Comparison of ENCODE assay signal across 17 cellular contexts in genomic region chr2:241511091-241511741, GRCh38. TPM values are rescaled to one million over a fixed set of nuclear protein-coding genes. Genes with fewer than 3 reads are reported as not detected.
DNase-seq lines count a peak whose midpoint lies in the region; ATAC-seq and TF ChIP-seq lines count a peak whose summit lies in the region.
"Had no signal": no experiment of that assay in that cellular context is flagged by ENCODE, and none has a peak within 500 bp of the region (broad histone marks: within the 10 kb centered on the region; RNA-seq: fewer than 3 reads in every experiment).

No MANE protein-coding gene starts in this region.

- H3K4me3 ChIP-seq in mammary epithelial cell (replicated peaks in 1 of 3; ENCODE audit: insufficient read depth in 1 of 3, low read depth in 2 of 3, low read length in 3 of 3) = no peak overlapping the region
- no peak overlapping the region for H3K4me3 ChIP-seq in OCI-LY3 (ENCODE audit: low read length)
- H3K4me3 ChIP-seq: MG63, Peyer's patch had no signal

- 96% methylated on average over 6 of the region's 6 CpGs for WGBS in mammary epithelial cell (ENCODE audit: low coverage, missing lambda C conversion rate)

- H3K9ac ChIP-seq in mammary epithelial cell (ENCODE audit: insufficient read depth, low read length) (no peak overlapping the region), OCI-LY3 (ENCODE audit: low read length) (no peak overlapping the region)
- H3K9ac ChIP-seq: KMS-11 had no signal

- peaks cover 13% of the 10 kb centered on the region for H3K4me1 Mint-ChIP-seq in MCF 10A (ENCODE audit: insufficient read depth, unreplicated experiment)
- H3K4me1 Mint-ChIP-seq in effector memory CD8-positive, alpha-beta T cell (ENCODE audit: low read depth in 2 of 2) = peaks cover 12 to 16% of the 10 kb centered on the region in 2 donors
- peaks cover 26% of the 10 kb centered on the region for H3K4me1 Mint-ChIP-seq in stimulated activated effector memory CD8-positive, alpha-beta T cell treated with anti-CD3 and anti-CD28 coated beads, Interleukin-12 subunit alpha, Interleukin-12 subunit beta, amount 100 ng/mL, for 72 hours
- peaks cover 26% of the 10 kb centered on the region for H3K4me1 Mint-ChIP-seq in activated CD8-positive, alpha-beta T cell treated with anti-CD3 and anti-CD28 coated beads for 36 hours (ENCODE audit: low read depth)

- H3K36me3 Mint-ChIP-seq in MCF 10A (ENCODE audit: insufficient read depth, unreplicated experiment) = peaks cover 6% of the 10 kb centered on the region
- H3K36me3 Mint-ChIP-seq in effector memory CD8-positive, alpha-beta T cell (ENCODE audit: insufficient read depth) = peaks cover 7% of the 10 kb centered on the region
- peaks cover 6% of the 10 kb centered on the region for H3K36me3 Mint-ChIP-seq in stimulated activated effector memory CD8-positive, alpha-beta T cell treated with anti-CD3 and anti-CD28 coated beads, Interleukin-12 subunit alpha, Interleukin-12 subunit beta, amount 100 ng/mL, for 72 hours
- peaks cover 4% of the 10 kb centered on the region for H3K36me3 Mint-ChIP-seq in activated CD8-positive, alpha-beta T cell treated with anti-CD3 and anti-CD28 coated beads for 36 hours (ENCODE audit: low read depth)
- H3K36me3 Mint-ChIP-seq: CD4-positive, alpha-beta memory T cell had no signal

- in situ Hi-C loops in mammary epithelial cell (cut with MboI; ENCODE audit: low sequenced_read_pairs in 2 of 2) = no loop called here

- H3K27ac ChIP-seq in mammary epithelial cell (ENCODE audit: insufficient read depth, low read depth, low read length) (no peak overlapping the region), OCI-LY3 (ENCODE audit: low read length) (no peak overlapping the region)
- H3K27ac ChIP-seq: KMS-11, Peyer's patch had no signal

- DNase-seq in MCF 10A (ENCODE audit: unreplicated experiment) (no peak), mammary epithelial cell (no peak), SW 1271 (lab: John Stamatoyannopoulos, UW) (no peak), KG1 (lab: John Stamatoyannopoulos, UW) (no peak)
- no peak for DNase-seq in effector memory CD8-positive, alpha-beta T cell
- no peak for DNase-seq in stimulated activated effector memory CD8-positive, alpha-beta T cell treated with anti-CD3 and anti-CD28 coated beads, Interleukin-12 subunit alpha, Interleukin-12 subunit beta, amount 100 ng/mL, for 72 hours (ENCODE audit: low spot score in 2 of 2)
- no peak for DNase-seq in activated CD8-positive, alpha-beta T cell treated with anti-CD3 and anti-CD28 coated beads for 36 hours
- DNase-seq: AML-193; CD4-positive, alpha-beta memory T cell; MG63; NCI-H2029; NCI-H510A; NCI-H82; Peyer's patch; SHP77 had no signal

- H3K4me2 ChIP-seq in mammary epithelial cell (ENCODE audit: insufficient read depth, low read depth, low read length) = no peak overlapping the region
- peak overlapping the region; percentile 28; the same call in 1 of the 2 replicates for H3K4me2 ChIP-seq in OCI-LY3 (ENCODE audit: low read length)
- H3K4me2 ChIP-seq: KMS-11 had no signal

- H3K27me3 Mint-ChIP-seq in MCF 10A (ENCODE audit: insufficient read depth, unreplicated experiment) = no peaks in the 10 kb centered on the region
- H3K27me3 Mint-ChIP-seq in effector memory CD8-positive, alpha-beta T cell = no peaks in the 10 kb centered on the region
- H3K27me3 Mint-ChIP-seq in activated CD8-positive, alpha-beta T cell treated with anti-CD3 and anti-CD28 coated beads for 36 hours = no peaks in the 10 kb centered on the region
- H3K27me3 Mint-ChIP-seq: CD4-positive, alpha-beta memory T cell had no signal

- ATAC-seq in effector memory CD8-positive, alpha-beta T cell (replicated peaks) = no peak
- no peak for ATAC-seq in stimulated activated effector memory CD8-positive, alpha-beta T cell treated with anti-CD3 and anti-CD28 coated beads, Interleukin-12 subunit alpha, Interleukin-12 subunit beta, amount 100 ng/mL, for 72 hours
- ATAC-seq in activated CD8-positive, alpha-beta T cell treated with anti-CD3 and anti-CD28 coated beads for 36 hours = no peak

- H3K27me3 ChIP-seq in mammary epithelial cell (ENCODE audit: insufficient read depth, low read length) (no peaks in the 10 kb centered on the region), OCI-LY3 (ENCODE audit: low read depth, low read length) (no peaks in the 10 kb centered on the region)
- H3K27me3 ChIP-seq: MG63, Peyer's patch had no signal

- dilution Hi-C loops in mammary epithelial cell (cut with HindIII; ENCODE audit: low sequenced_read_pairs) = loop anchor here (5.0 kb wide), 3 partner anchors 51 to 199 kb away; no protein-coding TSS in a partner anchor

- POLR2A ChIA-PET in MCF 10A (lab: Yijun Ruan, JAX) = no interaction called here
- POLR2A ChIA-PET in activated CD8-positive, alpha-beta T cell treated with anti-CD3 and anti-CD28 coated beads for 36 hours (lab: Charles Lee) = no interaction called here

- intact Hi-C loops in MCF 10A (cut with micrococcal nuclease) (no loop called here), mammary epithelial cell (cut with micrococcal nuclease) (no loop called here)
- intact Hi-C loops in activated CD8-positive, alpha-beta T cell treated with anti-CD3 and anti-CD28 coated beads for 36 hours (cut with micrococcal nuclease) = no loop called here

- peak overlapping the region; percentile 36 for H3K4me3 Mint-ChIP-seq in MCF 10A (ENCODE audit: unreplicated experiment)
- peak overlapping the region; percentile 28 to 87 for H3K4me3 Mint-ChIP-seq in effector memory CD8-positive, alpha-beta T cell
- H3K4me3 Mint-ChIP-seq in stimulated activated effector memory CD8-positive, alpha-beta T cell treated with anti-CD3 and anti-CD28 coated beads, Interleukin-12 subunit alpha, Interleukin-12 subunit beta, amount 100 ng/mL, for 72 hours = peak overlapping the region; percentile 79
- no peak overlapping the region for H3K4me3 Mint-ChIP-seq in activated CD8-positive, alpha-beta T cell treated with anti-CD3 and anti-CD28 coated beads for 36 hours

- H3K79me2 ChIP-seq in mammary epithelial cell (ENCODE audit: insufficient read depth, low read length) (peaks cover 25% of the 10 kb centered on the region), OCI-LY3 (ENCODE audit: low read length) (peaks cover 15% of the 10 kb centered on the region)

- H3K27ac Mint-ChIP-seq in MCF 10A (ENCODE audit: low read depth, unreplicated experiment) = no peak overlapping the region
- H3K27ac Mint-ChIP-seq in effector memory CD8-positive, alpha-beta T cell = no peak overlapping the region
- no peak overlapping the region for H3K27ac Mint-ChIP-seq in stimulated activated effector memory CD8-positive, alpha-beta T cell treated with anti-CD3 and anti-CD28 coated beads, Interleukin-12 subunit alpha, Interleukin-12 subunit beta, amount 100 ng/mL, for 72 hours
- no peak overlapping the region for H3K27ac Mint-ChIP-seq in activated CD8-positive, alpha-beta T cell treated with anti-CD3 and anti-CD28 coated beads for 36 hours
- H3K27ac Mint-ChIP-seq: CD4-positive, alpha-beta memory T cell had no signal

- H3K9me3 Mint-ChIP-seq in MCF 10A (ENCODE audit: unreplicated experiment) = no peaks in the 10 kb centered on the region
- no peaks in the 10 kb centered on the region for H3K9me3 Mint-ChIP-seq in effector memory CD8-positive, alpha-beta T cell
- no peaks in the 10 kb centered on the region for H3K9me3 Mint-ChIP-seq in stimulated activated effector memory CD8-positive, alpha-beta T cell treated with anti-CD3 and anti-CD28 coated beads, Interleukin-12 subunit alpha, Interleukin-12 subunit beta, amount 100 ng/mL, for 72 hours
- H3K9me3 Mint-ChIP-seq in activated CD8-positive, alpha-beta T cell treated with anti-CD3 and anti-CD28 coated beads for 36 hours = no peaks in the 10 kb centered on the region
- H3K9me3 Mint-ChIP-seq: CD4-positive, alpha-beta memory T cell had no signal

- TSS peak; percentile 21 for BruUV-seq in MCF 10A (replicated peaks; lab: Mats Ljungman, UMichigan)
- no TSS peak for BruUV-seq in mammary epithelial cell (replicated peaks; lab: Mats Ljungman, UMichigan)

- H3K36me3 ChIP-seq in mammary epithelial cell (ENCODE audit: insufficient read depth, low read length) (no peaks in the 10 kb centered on the region), OCI-LY3 (replicated peaks; ENCODE audit: low read depth, low read length) (no peaks in the 10 kb centered on the region)
- H3K36me3 ChIP-seq: Peyer's patch had no signal

- TF ChIP-seq CTCF in MCF 10A (IDR thresholded peaks at IDR 0.05; ENCODE audit: unreplicated experiment) = no peak
- TF ChIP-seq CTCF in mammary epithelial cell (conservative IDR thresholded peaks at IDR 0.05 in 1 of 2, IDR thresholded peaks at IDR 0.05 in 1 of 2; ENCODE audit: extremely low read depth in 1 of 2, insufficient read depth in 1 of 2, low read depth in 1 of 2, low read length in 2 of 2) = no peak
- TF ChIP-seq CTCF in OCI-LY3 (IDR thresholded peaks at IDR 0.05; ENCODE audit: low read depth, low read length) = no peak
- TF ChIP-seq CTCF in activated CD8-positive, alpha-beta T cell treated with anti-CD3 and anti-CD28 coated beads for 36 hours (IDR thresholded peaks at IDR 0.05) = no peak

- peaks cover 21% of the 10 kb centered on the region for H3K4me1 ChIP-seq in mammary epithelial cell (ENCODE audit: insufficient read depth, low read length)
- H3K4me1 ChIP-seq in OCI-LY3 (ENCODE audit: low read length) = peaks cover 29% of the 10 kb centered on the region

- CTCF ChIA-PET in MCF 10A (lab: Yijun Ruan, JAX) = no interaction called here
- CTCF ChIA-PET in mammary epithelial cell (lab: Charles Lee; ENCODE audit: low non-redundant PET) = no interaction called here
- CTCF ChIA-PET in activated CD8-positive, alpha-beta T cell treated with anti-CD3 and anti-CD28 coated beads for 36 hours (lab: Charles Lee) = interaction anchor here (1.4 kb wide), 1 partner anchor 13 kb away, joined by 3 read pairs; no protein-coding TSS in a partner anchor

- no peaks in the 10 kb centered on the region for H3K9me3 ChIP-seq in mammary epithelial cell (replicated peaks; ENCODE audit: insufficient read depth, low read length)
- no peaks in the 10 kb centered on the region for H3K9me3 ChIP-seq in OCI-LY3 (ENCODE audit: insufficient read depth, low read length)
- H3K9me3 ChIP-seq: MG63, Peyer's patch had no signal

- H4K20me1 ChIP-seq in mammary epithelial cell (ENCODE audit: insufficient read depth, low read length) (no peaks in the 10 kb centered on the region), OCI-LY3 (ENCODE audit: insufficient read depth, low read length) (no peaks in the 10 kb centered on the region)

- H2AFZ ChIP-seq in mammary epithelial cell (ENCODE audit: low read depth, low read length) (no peak overlapping the region), OCI-LY3 (ENCODE audit: low read depth, low read length) (no peak overlapping the region)

RNA-seq across cellular contexts. Expression of gene STK25, which starts 2.8 kb away (rescaled TPM):
- total RNA-seq in MCF 10A (2022) = 102 and 117 TPM in 2 replicates
- total RNA-seq in mammary epithelial cell = 100 to 1,000 TPM; 142 to 188 TPM
- polyA plus RNA-seq in mammary epithelial cell = 240 TPM
- 552 TPM for polyA minus RNA-seq in mammary epithelial cell
- total RNA-seq in activated CD8-positive, alpha-beta T cell treated with anti-CD3 and anti-CD28 coated beads for 36 hours = 100 to 1,000 TPM; 103 to 104 TPM

RNA-seq across cellular contexts. Expression of gene BOK, which starts 47.3 kb away (rescaled TPM):
- total RNA-seq in MCF 10A (2022) (15.5 and 18.6 TPM in 2 replicates), mammary epithelial cell (10 to 100 TPM; 21.3 to 38.5 TPM)
- 23.3 TPM for polyA plus RNA-seq in mammary epithelial cell
- 7.2 TPM for polyA minus RNA-seq in mammary epithelial cell
- total RNA-seq in activated CD8-positive, alpha-beta T cell treated with anti-CD3 and anti-CD28 coated beads for 36 hours = under 1 TPM; 0.16 to 0.22 TPM
- total RNA-seq: CD4-positive, alpha-beta memory T cell had no signal
- polyA plus RNA-seq: CD4-positive, alpha-beta memory T cell had no signal

Comparison
In these comparisons a context has a peak if more than half of its experiments do, and no peak if none do; other contexts are left out.
1. RNA of gene BOK, which starts 47.3 kb away (total RNA-seq): 21.3 to 38.5 TPM in mammary epithelial cell and 15.5 to 18.6 TPM in MCF 10A; 0.16 to 0.22 TPM in activated CD8-positive, alpha-beta T cell treated with anti-CD3 and anti-CD28 coated beads for 36 hours; every median in the first group is over 10 times any median in the second.